ENCODE assay signal across 8 cellular contexts in genomic region chr14:75022655-75023054, GRCh38. TPM values are rescaled to one million over a fixed set of nuclear protein-coding genes. Genes with fewer than 3 reads are reported as not detected.
A peak's percentile ranks its signal among the peaks of the same experiment; 100 is the strongest.
DNase-seq lines count a peak whose midpoint lies in the region; ATAC-seq and TF ChIP-seq lines count a peak whose summit lies in the region.

No MANE protein-coding gene starts in this region.

- H3F3A ChIP-seq in neural cell (ENCODE audit: insufficient read depth, low read length, poor library complexity, severe bottlenecking): no peaks in the 10 kb centered on the region

- H3K9me2 ChIP-seq in neural cell (ENCODE audit: insufficient read depth, low read length): no peaks in the 10 kb centered on the region

- H4K20me1 ChIP-seq in neural cell (ENCODE audit: insufficient read depth): no peaks in the 10 kb centered on the region

- peaks cover 5% of the 10 kb centered on the region for H3K36me3 ChIP-seq in neural cell (ENCODE audit: insufficient read depth, low read length)

- H3K9ac ChIP-seq in neural cell (ENCODE audit: low read length): no peak overlapping the region

- TF ChIP-seq RAD21 in neural cell (conservative IDR thresholded peaks at IDR 0.05): no peak

- H3K4me2 ChIP-seq in neural cell (ENCODE audit: low read length): no peak overlapping the region

- peak; percentile 5 for DNase-seq in NCI-H1105 treated with DMSO at 0.1 percent for 48 hours (lab: John Stamatoyannopoulos, UW)
- no peak for DNase-seq in NCI-H1105 (lab: John Stamatoyannopoulos, UW)
- DNase-seq in MV-4-11 (lab: John Stamatoyannopoulos, UW): peak; percentile 6
- peak; percentile 47 for DNase-seq in ecto neural progenitor cell (ENCODE audit: low spot score)
- no peak for DNase-seq in NCI-H446 treated with DMSO at 0.1 percent for 48 hours (lab: John Stamatoyannopoulos, UW)
- no peak for DNase-seq in HPDE6-E6E7 (ENCODE audit: extremely low spot score)

- no peak for TF ChIP-seq EP300 in neural cell (conservative IDR thresholded peaks at IDR 0.05; ENCODE audit: poor library complexity, severe bottlenecking)

- H3K4me3 ChIP-seq in neural cell (ENCODE audit: low read length): no peak overlapping the region

- H2AFZ ChIP-seq in neural cell (ENCODE audit: low read depth, low read length): no peak overlapping the region

- H3K27ac ChIP-seq in neural cell (ENCODE audit: low read length): no peak overlapping the region

- ATAC-seq in GM19467 (IDR thresholded peaks at IDR 0.05; ENCODE audit: unreplicated experiment): no peak

- TF ChIP-seq CTCF in neural cell (IDR thresholded peaks at IDR 0.05; ENCODE audit: poor library complexity, severe bottlenecking): peak; percentile 40

- H3K27me3 ChIP-seq in neural cell (ENCODE audit: insufficient read depth, low read depth, low read length): no peaks in the 10 kb centered on the region

- no peaks in the 10 kb centered on the region for H3K79me2 ChIP-seq in neural cell (replicated peaks; ENCODE audit: insufficient read depth, low read length)

- H3K9me3 ChIP-seq in neural cell (ENCODE audit: low read length): no peaks in the 10 kb centered on the region

TF ChIP-seq in neural cell, 6 proteins besides CTCF, POLR2A, EP300 and RAD21:
- TF ChIP-seq EZH2 (IDR thresholded peaks at IDR 0.05; ENCODE audit: borderline replicate concordance, insufficient read depth, low read length, poor library complexity, severe bottlenecking): no peak
- no peak for TF ChIP-seq REST (IDR thresholded peaks at IDR 0.05; ENCODE audit: borderline replicate concordance)
- TF ChIP-seq TAF1 (IDR thresholded peaks at IDR 0.05; ENCODE audit: low read depth): no peak
- TF ChIP-seq MXI1 (conservative IDR thresholded peaks at IDR 0.05; ENCODE audit: poor library complexity, severe bottlenecking): no peak
- no peak for TF ChIP-seq POLR2AphosphoS5 (IDR thresholded peaks at IDR 0.05)
- TF ChIP-seq SMC3 (conservative IDR thresholded peaks at IDR 0.05; ENCODE audit: poor library complexity): no peak

RNA-seq across cellular contexts. Expression of gene EIF2B2, which starts 19.9 kb away (rescaled TPM):
- 43.1 and 59.0 TPM in 2 replicates for polyA plus RNA-seq in neural cell
- polyA minus RNA-seq in neural cell: 26.8 and 33.9 TPM in 2 replicates

RNA-seq across cellular contexts. Expression of gene MLH3, which starts 28.6 kb away (rescaled TPM):
- 16.9 and 17.3 TPM in 2 replicates for polyA plus RNA-seq in neural cell
- 42.6 TPM in 2 replicates for polyA minus RNA-seq in neural cell

RNA-seq across cellular contexts. Expression of gene ACYP1, which starts 41.2 kb away (rescaled TPM):
- 143 and 149 TPM in 2 replicates for polyA plus RNA-seq in neural cell
- polyA minus RNA-seq in neural cell: 23.6 and 34.2 TPM in 2 replicates

RNA-seq across cellular contexts. Expression of gene ZC2HC1C, which starts 46.8 kb away (rescaled TPM):
- 3.9 and 4.5 TPM in 2 replicates for polyA plus RNA-seq in neural cell
- 2.9 and 4.1 TPM in 2 replicates for polyA minus RNA-seq in neural cell

Comparison
In these comparisons a context has a peak if more than half of its experiments do, and no peak if none do; other contexts are left out.
1. DNase-seq: peak in NCI-H1105 treated with DMSO at 0.1 percent for 48 hours (single experiment), MV-4-11 (single experiment) and ecto neural progenitor cell (single experiment); none in NCI-H1105 (single experiment), NCI-H446 treated with DMSO at 0.1 percent for 48 hours (single experiment) and HPDE6-E6E7 (single experiment).